Comparison of ENCODE assay signal across 3 cellular contexts in the genomic region with DNA sequence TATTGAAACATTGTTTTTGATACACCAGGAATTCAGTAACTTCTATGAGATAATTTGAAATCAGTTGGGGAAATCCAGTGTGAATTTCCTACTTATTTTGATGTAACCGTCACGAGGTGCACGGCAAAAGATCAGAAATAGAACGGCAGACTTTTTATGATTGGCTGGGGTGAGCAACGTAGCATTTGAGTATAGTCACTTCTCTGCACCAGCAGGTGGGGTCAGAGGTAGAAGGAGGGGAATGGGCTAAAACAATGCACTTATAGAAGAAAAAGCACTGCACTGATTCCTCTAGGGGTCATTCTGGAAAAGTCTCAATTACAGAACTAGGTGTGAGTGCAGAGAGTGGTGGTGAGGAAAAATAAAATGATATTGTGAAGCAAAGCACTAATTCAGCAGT.
TF ChIP-seq lines count a peak whose summit lies in the region.

No MANE protein-coding gene starts in this region.

TF ChIP-seq in SK-N-SH treated with all-trans-retinoic acid at 6 μM for 48 hours, 23 proteins besides CTCF, POLR2A, EP300 and RAD21:
- TF ChIP-seq SNAI2 (CRISPR knock-in tag; IDR thresholded peaks at IDR 0.05) (no peak), TCF4 (CRISPR knock-in tag; IDR thresholded peaks at IDR 0.05; ENCODE audit: borderline replicate concordance) (no peak), ZNF70 (CRISPR knock-in tag; IDR thresholded peaks at IDR 0.05) (no peak), ZFP3 (CRISPR knock-in tag; IDR thresholded peaks at IDR 0.05) (no peak), ZNF8 (CRISPR knock-in tag; IDR thresholded peaks at IDR 0.05) (no peak)
- TF ChIP-seq, protein P1, sequence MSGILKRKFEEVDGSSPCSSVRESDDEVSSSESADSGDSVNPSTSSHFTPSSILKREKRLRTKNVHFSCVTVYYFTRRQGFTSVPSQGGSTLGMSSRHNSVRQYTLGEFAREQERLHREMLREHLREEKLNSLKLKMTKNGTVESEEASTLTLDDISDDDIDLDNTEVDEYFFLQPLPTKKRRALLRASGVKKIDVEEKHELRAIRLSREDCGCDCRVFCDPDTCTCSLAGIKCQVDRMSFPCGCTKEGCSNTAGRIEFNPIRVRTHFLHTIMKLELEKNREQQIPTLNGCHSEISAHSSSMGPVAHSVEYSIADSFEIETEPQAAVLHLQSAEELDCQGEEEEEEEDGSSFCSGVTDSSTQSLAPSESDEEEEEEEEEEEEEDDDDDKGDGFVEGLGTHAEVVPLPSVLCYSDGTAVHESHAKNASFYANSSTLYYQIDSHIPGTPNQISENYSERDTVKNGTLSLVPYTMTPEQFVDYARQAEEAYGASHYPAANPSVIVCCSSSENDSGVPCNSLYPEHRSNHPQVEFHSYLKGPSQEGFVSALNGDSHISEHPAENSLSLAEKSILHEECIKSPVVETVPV (CRISPR knock-in tag; IDR thresholded peaks at IDR 0.05): no peak

TF ChIP-seq in SK-N-SH, 30 proteins besides CTCF, POLR2A, EP300 and RAD21:
- TF ChIP-seq RFX5 (IDR thresholded peaks at IDR 0.05; ENCODE audit: low read length) (no peak), FOSL2 (IDR thresholded peaks at IDR 0.05; ENCODE audit: borderline replicate concordance, low read depth) (no peak), YY1 (IDR thresholded peaks at IDR 0.05; ENCODE audit: low read depth) (no peak), RCOR1 (IDR thresholded peaks at IDR 0.05; ENCODE audit: low read length) (no peak), JUND (IDR thresholded peaks at IDR 0.05) (no peak), TAF1 (IDR thresholded peaks at IDR 0.05; ENCODE audit: borderline replicate concordance, low read depth, low read length) (no peak), TEAD4 (IDR thresholded peaks at IDR 0.05; ENCODE audit: borderline replicate concordance, insufficient read depth) (no peak), FOXM1 (IDR thresholded peaks at IDR 0.05; ENCODE audit: low read depth) (no peak), FOXJ3 (CRISPR knock-in tag; IDR thresholded peaks at IDR 0.05) (no peak), POLR2AphosphoS5 (IDR thresholded peaks at IDR 0.05; ENCODE audit: low read depth, low read length) (no peak)
- TF ChIP-seq, protein P2, sequence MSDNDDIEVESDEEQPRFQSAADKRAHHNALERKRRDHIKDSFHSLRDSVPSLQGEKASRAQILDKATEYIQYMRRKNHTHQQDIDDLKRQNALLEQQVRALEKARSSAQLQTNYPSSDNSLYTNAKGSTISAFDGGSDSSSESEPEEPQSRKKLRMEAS (IDR thresholded peaks at IDR 0.05; ENCODE audit: low read depth): no peak

TF ChIP-seq in GM12878, 131 proteins besides CTCF, POLR2A, EP300 and RAD21:
- TF ChIP-seq BMI1 (IDR thresholded peaks at IDR 0.05; ENCODE audit: borderline replicate concordance) (no peak), POU2F2 (IDR thresholded peaks at IDR 0.05; ENCODE audit: borderline replicate concordance, low read depth, low read length) (no peak), SREBF2 (IDR thresholded peaks at IDR 0.05; ENCODE audit: low read length) (no peak), POLR2AphosphoS5 (IDR thresholded peaks at IDR 0.05; ENCODE audit: low read length) (no peak), NBN (IDR thresholded peaks at IDR 0.05) (no peak), HDAC2 (IDR thresholded peaks at IDR 0.05) (no peak), PAX5 (IDR thresholded peaks at IDR 0.05; ENCODE audit: borderline replicate concordance, low read depth, low read length) (no peak)
- TF ChIP-seq, protein P3, sequence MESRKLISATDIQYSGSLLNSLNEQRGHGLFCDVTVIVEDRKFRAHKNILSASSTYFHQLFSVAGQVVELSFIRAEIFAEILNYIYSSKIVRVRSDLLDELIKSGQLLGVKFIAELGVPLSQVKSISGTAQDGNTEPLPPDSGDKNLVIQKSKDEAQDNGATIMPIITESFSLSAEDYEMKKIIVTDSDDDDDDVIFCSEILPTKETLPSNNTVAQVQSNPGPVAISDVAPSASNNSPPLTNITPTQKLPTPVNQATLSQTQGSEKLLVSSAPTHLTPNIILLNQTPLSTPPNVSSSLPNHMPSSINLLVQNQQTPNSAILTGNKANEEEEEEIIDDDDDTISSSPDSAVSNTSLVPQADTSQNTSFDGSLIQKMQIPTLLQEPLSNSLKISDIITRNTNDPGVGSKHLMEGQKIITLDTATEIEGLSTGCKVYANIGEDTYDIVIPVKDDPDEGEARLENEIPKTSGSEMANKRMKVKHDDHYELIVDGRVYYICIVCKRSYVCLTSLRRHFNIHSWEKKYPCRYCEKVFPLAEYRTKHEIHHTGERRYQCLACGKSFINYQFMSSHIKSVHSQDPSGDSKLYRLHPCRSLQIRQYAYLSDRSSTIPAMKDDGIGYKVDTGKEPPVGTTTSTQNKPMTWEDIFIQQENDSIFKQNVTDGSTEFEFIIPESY (IDR thresholded peaks at IDR 0.05): no peak
- TF ChIP-seq, protein P4, sequence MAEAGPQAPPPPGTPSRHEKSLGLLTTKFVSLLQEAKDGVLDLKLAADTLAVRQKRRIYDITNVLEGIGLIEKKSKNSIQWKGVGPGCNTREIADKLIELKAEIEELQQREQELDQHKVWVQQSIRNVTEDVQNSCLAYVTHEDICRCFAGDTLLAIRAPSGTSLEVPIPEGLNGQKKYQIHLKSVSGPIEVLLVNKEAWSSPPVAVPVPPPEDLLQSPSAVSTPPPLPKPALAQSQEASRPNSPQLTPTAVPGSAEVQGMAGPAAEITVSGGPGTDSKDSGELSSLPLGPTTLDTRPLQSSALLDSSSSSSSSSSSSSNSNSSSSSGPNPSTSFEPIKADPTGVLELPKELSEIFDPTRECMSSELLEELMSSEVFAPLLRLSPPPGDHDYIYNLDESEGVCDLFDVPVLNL (IDR thresholded peaks at IDR 0.05; ENCODE audit: low read depth, low read length): no peak
- TF ChIP-seq, protein P5, sequence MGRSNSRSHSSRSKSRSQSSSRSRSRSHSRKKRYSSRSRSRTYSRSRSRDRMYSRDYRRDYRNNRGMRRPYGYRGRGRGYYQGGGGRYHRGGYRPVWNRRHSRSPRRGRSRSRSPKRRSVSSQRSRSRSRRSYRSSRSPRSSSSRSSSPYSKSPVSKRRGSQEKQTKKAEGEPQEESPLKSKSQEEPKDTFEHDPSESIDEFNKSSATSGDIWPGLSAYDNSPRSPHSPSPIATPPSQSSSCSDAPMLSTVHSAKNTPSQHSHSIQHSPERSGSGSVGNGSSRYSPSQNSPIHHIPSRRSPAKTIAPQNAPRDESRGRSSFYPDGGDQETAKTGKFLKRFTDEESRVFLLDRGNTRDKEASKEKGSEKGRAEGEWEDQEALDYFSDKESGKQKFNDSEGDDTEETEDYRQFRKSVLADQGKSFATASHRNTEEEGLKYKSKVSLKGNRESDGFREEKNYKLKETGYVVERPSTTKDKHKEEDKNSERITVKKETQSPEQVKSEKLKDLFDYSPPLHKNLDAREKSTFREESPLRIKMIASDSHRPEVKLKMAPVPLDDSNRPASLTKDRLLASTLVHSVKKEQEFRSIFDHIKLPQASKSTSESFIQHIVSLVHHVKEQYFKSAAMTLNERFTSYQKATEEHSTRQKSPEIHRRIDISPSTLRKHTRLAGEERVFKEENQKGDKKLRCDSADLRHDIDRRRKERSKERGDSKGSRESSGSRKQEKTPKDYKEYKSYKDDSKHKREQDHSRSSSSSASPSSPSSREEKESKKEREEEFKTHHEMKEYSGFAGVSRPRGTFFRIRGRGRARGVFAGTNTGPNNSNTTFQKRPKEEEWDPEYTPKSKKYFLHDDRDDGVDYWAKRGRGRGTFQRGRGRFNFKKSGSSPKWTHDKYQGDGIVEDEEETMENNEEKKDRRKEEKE (IDR thresholded peaks at IDR 0.05): no peak
